In genomic region chr7:5282464-5283316, GRCh38 we compare ENCODE assay signal across 8 cellular contexts. TPM values are rescaled to one million over a fixed set of nuclear protein-coding genes. Genes with fewer than 3 reads are reported as not detected.
DNase-seq lines count a peak whose midpoint lies in the region; ATAC-seq, FAIRE-seq and TF ChIP-seq lines count a peak whose summit lies in the region.

TSS of gene SLC29A4 (plus strand) at chr7:5282943. CDS start at chr7:5287817, 4,874 bp downstream.

- no peak within 1 kb of the TSS for H3K9ac ChIP-seq in MM.1S (ENCODE audit: low read length)

- H4K20me1 ChIP-seq in MM.1S (ENCODE audit: insufficient read depth, low read length), result no peaks in the 10 kb centered on the region

- H3F3A ChIP-seq in MM.1S (ENCODE audit: insufficient read depth, low read length), result no peaks in the 10 kb centered on the region

- peaks cover 35% of the 10 kb centered on the region for H3K27me3 ChIP-seq in MM.1S (replicated peaks; ENCODE audit: insufficient read depth, low read length)
- no peaks in the 10 kb centered on the region for H3K27me3 ChIP-seq in bronchial epithelial cell (ENCODE audit: control insufficient read depth, insufficient read depth, low read length)
- H3K27me3 ChIP-seq in right lobe of liver, result no peaks in the 10 kb centered on the region

- H3K4me1 ChIP-seq in MM.1S (ENCODE audit: low read length), result no peaks in the 10 kb centered on the region
- peaks cover 0 to 14% (median 0%) of the 10 kb centered on the region in 4 donors for H3K4me1 ChIP-seq in right lobe of liver

- no peak within 1 kb of the TSS for H3K4me3 ChIP-seq in MM.1S (ENCODE audit: low read length)
- peak within 1 kb of the TSS; percentile 31 for H3K4me3 ChIP-seq in bronchial epithelial cell (ENCODE audit: low read depth, low read length)
- peak within 1 kb of the TSS; percentile 35 to 51 (median 39) for H3K4me3 ChIP-seq in right lobe of liver

- no peaks in the 10 kb centered on the region for H3K79me2 ChIP-seq in MM.1S (ENCODE audit: low read length)

- ATAC-seq in right lobe of liver, result peak; percentile 67 to 80 (median 70)
- no peak for ATAC-seq in HG03196 (IDR thresholded peaks at IDR 0.05; ENCODE audit: unreplicated experiment)
- no peak for ATAC-seq in HG03571 (IDR thresholded peaks at IDR 0.05; ENCODE audit: unreplicated experiment)
- ATAC-seq in GM21526 (IDR thresholded peaks at IDR 0.05; ENCODE audit: low FRiP score, unreplicated experiment), result no peak

- TF ChIP-seq CTCF in GM10266 (IDR thresholded peaks at IDR 0.05; ENCODE audit: control insufficient read depth, insufficient read depth, low read depth, missing control alignments) (no peak), MM.1S (IDR thresholded peaks at IDR 0.05; ENCODE audit: low read length) (no peak), bronchial epithelial cell (IDR thresholded peaks at IDR 0.05; ENCODE audit: insufficient read depth, low read length, severe bottlenecking) (no peak), right lobe of liver (IDR thresholded peaks at IDR 0.05) (no peak)

- intact Hi-C loops in right lobe of liver (cut with DNase I), result no loop called here

- FAIRE-seq in bronchial epithelial cell (lab: Jason Lieb, UNC), result no peak

- DNase-seq in GM10266 (ENCODE audit: extremely low spot score) (peak; percentile 68), MM.1S (no peak), bronchial epithelial cell (ENCODE audit: low read depth) (no peak), right lobe of liver (peak; percentile 71 to 76 (median 73)), substantia nigra (lab: John Stamatoyannopoulos, UW) (peak in 31 of 49 donors; percentile 1 to 72 (median 38))

- H3K9me3 ChIP-seq in MM.1S (replicated peaks; ENCODE audit: insufficient read depth, low read length) (no peaks in the 10 kb centered on the region), right lobe of liver (no peaks in the 10 kb centered on the region)

- 3% methylated on average over 5 of the region's 69 CpGs for WGBS in right lobe of liver (ENCODE audit: insufficient coverage, low coverage, low lambda C conversion rate, missing lambda C conversion rate)

- no peak for TF ChIP-seq POLR2A in right lobe of liver (IDR thresholded peaks at IDR 0.05)

- H3K4me2 ChIP-seq in MM.1S (ENCODE audit: low read depth, low read length), result peak within 1 kb of the TSS; percentile 18; the same call in 1 of the 2 replicates

- H3K27ac ChIP-seq in MM.1S (ENCODE audit: low read length), result no peak within 1 kb of the TSS
- H3K27ac ChIP-seq in right lobe of liver, result no peak within 1 kb of the TSS
- no peak within 1 kb of the TSS for H3K27ac ChIP-seq in substantia nigra (ENCODE audit: low read depth, low read length, poor library complexity, severe bottlenecking)

- no peaks in the 10 kb centered on the region for H3K9me2 ChIP-seq in MM.1S (replicated peaks; ENCODE audit: insufficient read depth, low read length)

- H3K36me3 ChIP-seq in MM.1S (replicated peaks; ENCODE audit: insufficient read depth, low read length) (no peaks in the 10 kb centered on the region), bronchial epithelial cell (ENCODE audit: control insufficient read depth, insufficient read depth, low read length) (no peaks in the 10 kb centered on the region), right lobe of liver (no peaks in the 10 kb centered on the region)

- no peak within 1 kb of the TSS for H2AFZ ChIP-seq in MM.1S (ENCODE audit: low read length)

RNA-seq across cellular contexts. Expression of gene SLC29A4, which starts in this region (rescaled TPM):
- total RNA-seq in bronchial epithelial cell (8.3 and 9.5 TPM in 2 replicates), right lobe of liver (1 to 10 TPM; 1.5 to 7.7 (median 3.9) TPM)

Comparison
In these comparisons a context has a peak if more than half of its experiments do, and no peak if none do; other contexts are left out.
1. DNase-seq: peak in GM10266 (single experiment), right lobe of liver (3 of 3) and substantia nigra (31 of 49); none in MM.1S (single experiment) and bronchial epithelial cell (single experiment).
2. ATAC-seq: peak in right lobe of liver (4 of 4); none in HG03196 (single experiment), HG03571 (single experiment) and GM21526 (single experiment).